In genomic region chr12:104122298-104122697, GRCh38 we compare ENCODE assay signal across 25 cellular contexts.
"Had no signal": no experiment of that assay in that cellular context is flagged by ENCODE, and none has a peak within 500 bp of the region (broad histone marks: within the 10 kb centered on the region; RNA-seq: fewer than 3 reads in every experiment).

No MANE protein-coding gene starts in this region.

- ATAC-seq: left lobe of liver; naive thymus-derived CD4-positive, alpha-beta T cell; psoas muscle; stimulated activated memory B cell treated with anti-CD40 and anti-IgM and Interleukin-4, amounts not matched to agents 10 μg/mL and 1 μg/mL and 100 μg/mL, for 72 hours; stimulated activated naive CD8-positive, alpha-beta T cell treated with anti-CD3 and anti-CD28 coated beads, Interleukin-15, Interleukin-2, amounts not matched to agents 100 U/mL and 50 U/mL, for 24 hours had no signal

- H3K9me3 Mint-ChIP-seq: naive thymus-derived CD4-positive, alpha-beta T cell; nephron; stimulated activated memory B cell treated with anti-CD40 and anti-IgM and Interleukin-4, amounts not matched to agents 10 μg/mL and 1 μg/mL and 100 μg/mL, for 72 hours; type B pancreatic cell had no signal

- H3K4me3 ChIP-seq: coronary artery, esophagus squamous epithelium, ovary, psoas muscle, skin epidermis, spleen, testis, tibial artery had no signal

- H3K27me3 ChIP-seq: esophagus squamous epithelium, ovary, spleen, testis, tibial artery had no signal

- H3K27ac ChIP-seq: coronary artery, esophagus squamous epithelium, ovary, psoas muscle, skin epidermis, spleen, testis, tibial artery had no signal

- H3K4me1 ChIP-seq: esophagus squamous epithelium, psoas muscle, spleen, testis had no signal

- H3K27ac Mint-ChIP-seq: nephron; stimulated activated memory B cell treated with anti-CD40 and anti-IgM and Interleukin-4, amounts not matched to agents 10 μg/mL and 1 μg/mL and 100 μg/mL, for 72 hours; type B pancreatic cell had no signal

- H3K4me1 Mint-ChIP-seq: stimulated activated memory B cell treated with anti-CD40 and anti-IgM and Interleukin-4, amounts not matched to agents 10 μg/mL and 1 μg/mL and 100 μg/mL, for 72 hours had no signal

- H3K9me3 ChIP-seq: esophagus squamous epithelium, ovary, psoas muscle, spleen, testis, tibial artery had no signal

- H3K4me3 Mint-ChIP-seq: naive thymus-derived CD4-positive, alpha-beta T cell; nephron; stimulated activated memory B cell treated with anti-CD40 and anti-IgM and Interleukin-4, amounts not matched to agents 10 μg/mL and 1 μg/mL and 100 μg/mL, for 72 hours; type B pancreatic cell had no signal

- H3K27me3 Mint-ChIP-seq: naive thymus-derived CD4-positive, alpha-beta T cell; stimulated activated memory B cell treated with anti-CD40 and anti-IgM and Interleukin-4, amounts not matched to agents 10 μg/mL and 1 μg/mL and 100 μg/mL, for 72 hours; type B pancreatic cell had no signal

- DNase-seq: dermis blood vessel endothelial cell; effector memory CD4-positive, alpha-beta T cell; erythroblast; esophagus squamous epithelium; hypothalamus; mesendoderm; midbrain; naive thymus-derived CD4-positive, alpha-beta T cell; nucleus accumbens; ovary; posterior cingulate gyrus; psoas muscle; right cardiac atrium; spleen; stimulated activated CD4-positive, alpha-beta T cell treated with anti-CD3 and anti-CD28 coated beads, Interleukin-4, amount 100 ng/mL, for 4 hours; stimulated activated naive CD8-positive, alpha-beta T cell treated with anti-CD3 and anti-CD28 coated beads, Interleukin-15, Interleukin-2, amounts not matched to agents 100 U/mL and 50 U/mL, for 24 hours; substantia nigra; testis; tibial artery had no signal

- H3K36me3 ChIP-seq: ovary had no signal
